In genomic region chr17:81159611-81160265, GRCh38 we compare ENCODE assay signal across 22 cellular contexts. TPM values are rescaled to one million over a fixed set of nuclear protein-coding genes. Genes with fewer than 3 reads are reported as not detected.
A peak's percentile ranks its signal among the peaks of the same experiment; 100 is the strongest.
DNase-seq lines count a peak whose midpoint lies in the region; ATAC-seq, FAIRE-seq and TF ChIP-seq lines count a peak whose summit lies in the region.
"Had no signal": no experiment of that assay in that cellular context is flagged by ENCODE, and none has a peak within 500 bp of the region (broad histone marks: within the 10 kb centered on the region; RNA-seq: fewer than 3 reads in every experiment).

No MANE protein-coding gene starts in this region.

- POLR2A ChIA-PET in HepG2 (lab: Yijun Ruan, JAX): no interaction called here

- no peak overlapping the region for H2AFZ ChIP-seq in HepG2 (ENCODE audit: low read length)
- H2AFZ ChIP-seq: hepatocyte had no signal

- TF ChIP-seq CTCF in right lobe of liver (IDR thresholded peaks at IDR 0.05): no peak
- TF ChIP-seq CTCF in HepG2 (CRISPR knock-in tag; IDR thresholded peaks at IDR 0.05): no peak
- no peak for TF ChIP-seq CTCF in right atrium auricular region (IDR thresholded peaks at IDR 0.05)
- no peak for TF ChIP-seq CTCF in foreskin fibroblast (IDR thresholded peaks at IDR 0.05; ENCODE audit: low read depth, low read length)

- no TSS peak for BruUV-seq in HepG2 (replicated peaks; lab: Mats Ljungman, UMichigan)

- H3K4me2 ChIP-seq in HepG2 (ENCODE audit: low read depth, low read length): no peak overlapping the region
- H3K4me2 ChIP-seq: hepatocyte had no signal

- TF ChIP-seq POLR2A in right lobe of liver (IDR thresholded peaks at IDR 0.05) (no peak), HepG2 (IDR thresholded peaks at IDR 0.05; ENCODE audit: insufficient read depth in 1 of 2, low read depth in 2 of 2, low read length in 2 of 2) (no peak)

- ATAC-seq in right lobe of liver: peak in 1 of 4 donors; percentile 2
- ATAC-seq in HepG2: no peak
- peak; percentile 4 for ATAC-seq in aorta (ENCODE audit: low FRiP score)

- DNase-seq in right lobe of liver (peak in 1 of 3 donors; percentile 24), HepG2 (ENCODE audit: low spot score) (no peak), right atrium auricular region (ENCODE audit: low spot score) (no peak), aorta (no peak), foreskin fibroblast (no peak), NCI-H2227 (lab: John Stamatoyannopoulos, UW; ENCODE audit: unreplicated experiment) (no peak)
- no peak for DNase-seq in stimulated activated CD4-positive, alpha-beta T cell treated with anti-CD3 and anti-CD28 coated beads, Interleukin-2, amount 100 ng/mL, for 24 hours
- DNase-seq: ACHN; DMS53; effector CD4-positive, alpha-beta T cell; Kasumi-1; NCI-H1048; NCI-H2081 treated with DMSO at 0.1 percent for 48 hours; NCI-H510A treated with DMSO at 0.1 percent for 48 hours; stimulated activated CD4-positive, alpha-beta T cell treated with anti-CD3 and anti-CD28 coated beads, Interleukin-1b, Interleukin-23, amount 100 ng/mL, for 48 hours; SW 1271 had no signal

- H3K9ac ChIP-seq in HepG2 (ENCODE audit: insufficient read depth, low read depth, low read length) (no peak overlapping the region), rectal smooth muscle tissue (ENCODE audit: low read length) (no peak overlapping the region)

- in situ Hi-C loops in HepG2 (cut with HindIII; ENCODE audit: extremely low pct_ligation_motif_present, low pct_unique_long_range_greater_than_20kb): no loop called here

- intact Hi-C loops in right lobe of liver (cut with DNase I) (no loop called here), HepG2 (cut with micrococcal nuclease; ENCODE audit: unreplicated experiment) (no loop called here), aorta (cut with DNase I) (no loop called here)

- H3K27ac ChIP-seq in right lobe of liver (peak overlapping the region in 2 of 3 donors; percentile 33 to 38), HepG2 (ENCODE audit: extremely low read length, insufficient read depth, low read length) (no peak overlapping the region), right atrium auricular region (peak overlapping the region in 1 of 2 donors; percentile 58), rectal smooth muscle tissue (ENCODE audit: low read depth, low read length) (no peak overlapping the region), aorta (ENCODE audit: low read depth in 1 of 2, low read length in 2 of 2) (no peak overlapping the region)
- H3K27ac ChIP-seq: hepatocyte had no signal

- no peak for FAIRE-seq in HepG2 (lab: Jason Lieb, UNC)
- FAIRE-seq: H54, keratinocyte had no signal

- TF ChIP-seq EP300 in HepG2 (IDR thresholded peaks at IDR 0.05; ENCODE audit: low read depth in 2 of 2, low read length in 2 of 2) (no peak), HepG2 (CRISPR knock-in tag; IDR thresholded peaks at IDR 0.05; ENCODE audit: borderline replicate concordance) (no peak)

- H3K9me3 ChIP-seq in right lobe of liver (no peaks in the 10 kb centered on the region), HepG2 (ENCODE audit: low read length) (no peaks in the 10 kb centered on the region), right atrium auricular region (no peaks in the 10 kb centered on the region), aorta (ENCODE audit: control insufficient read depth, low read length) (no peaks in the 10 kb centered on the region)

- H4K20me1 ChIP-seq in HepG2 (ENCODE audit: insufficient read depth, low read length): no peaks in the 10 kb centered on the region

- no CpG with 5 or more reads among the region's 25 CpGs for WGBS in right lobe of liver (ENCODE audit: insufficient coverage, low coverage, low lambda C conversion rate, missing lambda C conversion rate)
- WGBS in HepG2 (ENCODE audit: low lambda C conversion rate): 87% methylated on average over 11 of the region's 25 CpGs
- 77 to 81% methylated on average over 24 to 25 of the region's 25 CpGs for WGBS in aorta, 2 donors

- H3K4me3 ChIP-seq in right lobe of liver: peak overlapping the region; percentile 11 to 26 (median 16)
- no peak overlapping the region for H3K4me3 ChIP-seq in HepG2 (replicated peaks in 1 of 3; ENCODE audit: insufficient read depth in 1 of 3, low read depth in 2 of 3, low read length in 3 of 3)
- peak overlapping the region; percentile 38 to 46 for H3K4me3 ChIP-seq in right atrium auricular region
- H3K4me3 ChIP-seq in rectal smooth muscle tissue (ENCODE audit: low read length): peak overlapping the region; percentile 8
- no peak overlapping the region for H3K4me3 ChIP-seq in aorta (ENCODE audit: low read length in 2 of 2)
- H3K4me3 ChIP-seq in foreskin fibroblast (ENCODE audit: low read depth in 1 of 2, low read length in 2 of 2): no peak overlapping the region
- H3K4me3 ChIP-seq: hepatocyte had no signal

- TF ChIP-seq RAD21 in HepG2 (CRISPR knock-in tag; IDR thresholded peaks at IDR 0.05): no peak

- CTCF ChIA-PET in HepG2 (lab: Yijun Ruan, JAX; ENCODE audit: low intra/inter-chr PET ratio, low total read pairs): no interaction called here

- no peaks in the 10 kb centered on the region for H3K27me3 ChIP-seq in right lobe of liver
- H3K27me3 ChIP-seq in HepG2 (ENCODE audit: control insufficient read depth in 1 of 2, insufficient read depth in 2 of 2, low read length in 2 of 2): no peaks in the 10 kb centered on the region
- H3K27me3 ChIP-seq in right atrium auricular region: no peaks in the 10 kb centered on the region
- H3K27me3 ChIP-seq in rectal smooth muscle tissue (ENCODE audit: control insufficient read depth, insufficient read depth, low read length): peaks cover 7% of the 10 kb centered on the region
- H3K27me3 ChIP-seq in aorta (ENCODE audit: control insufficient read depth in 1 of 2, insufficient read depth in 2 of 2, low read length in 1 of 2): no peaks in the 10 kb centered on the region
- H3K27me3 ChIP-seq: hepatocyte had no signal

- H3K36me3 ChIP-seq in right lobe of liver (no peaks in the 10 kb centered on the region), HepG2 (replicated peaks in 1 of 2; ENCODE audit: control insufficient read depth in 1 of 2, insufficient read depth in 2 of 2, low read length in 2 of 2) (no peaks in the 10 kb centered on the region), right atrium auricular region (no peaks in the 10 kb centered on the region), rectal smooth muscle tissue (ENCODE audit: control insufficient read depth, insufficient read depth, low read length) (no peaks in the 10 kb centered on the region), aorta (ENCODE audit: control insufficient read depth in 1 of 2, insufficient read depth in 2 of 2, low read length in 1 of 2) (no peaks in the 10 kb centered on the region)

- H3K79me2 ChIP-seq in HepG2 (ENCODE audit: insufficient read depth, low read length): no peaks in the 10 kb centered on the region
- H3K79me2 ChIP-seq: hepatocyte had no signal

- H3K4me1 ChIP-seq in right lobe of liver (peaks cover 0 to under 1% (median 0%) of the 10 kb centered on the region in 4 donors), HepG2 (ENCODE audit: insufficient read depth, low read length) (peaks cover 17% of the 10 kb centered on the region), right atrium auricular region (peaks cover 0 to 15% of the 10 kb centered on the region in 2 donors), rectal smooth muscle tissue (ENCODE audit: control insufficient read depth, insufficient read depth, low read length) (no peaks in the 10 kb centered on the region), aorta (ENCODE audit: control insufficient read depth in 1 of 2, insufficient read depth in 2 of 2, low read length in 2 of 2) (no peaks in the 10 kb centered on the region)

RNA-seq across cellular contexts. Expression of gene PVALEF, which starts 5.6 kb away (rescaled TPM):
- total RNA-seq in right lobe of liver (not detected), HepG2 (2016; rRNA removed; fragmentation: Illumina TruSeq; extraction: Trizol) (0.18 TPM in 1 of 2 replicates, not detected in the other), right atrium auricular region (not detected), aorta (not detected)
- 0.40 and 0.53 TPM in 2 replicates for total RNA-seq in HepG2 (2016; cell fraction: cytosol; rRNA removed; fragmentation: Illumina TruSeq; extraction: Trizol; ENCODE audit: low read depth)
- 0.13 and 0.22 TPM in 2 replicates for total RNA-seq in HepG2 (2016; cell fraction: insoluble cytoplasmic fraction; rRNA removed; fragmentation: Illumina TruSeq; extraction: Trizol)
- total RNA-seq in HepG2 (2016; cell fraction: membrane; rRNA removed; fragmentation: Illumina TruSeq; extraction: Trizol): 0.25 and 0.28 TPM in 2 replicates
- total RNA-seq in HepG2 (2016; cell fraction: nucleus; rRNA removed; fragmentation: Illumina TruSeq; extraction: Trizol): 0.28 TPM in 1 of 2 replicates, not detected in the other
- polyA plus RNA-seq in HepG2 (2011; rRNA removed) (0.18 and 0.24 TPM in 2 replicates), aorta (not detected)
- polyA plus RNA-seq in HepG2 (2011; cell fraction: cytosol; rRNA removed): 0.11 TPM in 1 of 2 replicates, not detected in the other
- polyA plus RNA-seq in HepG2 (2011; cell fraction: nucleus; rRNA removed): 0.21 and 0.42 TPM in 2 replicates
- polyA plus RNA-seq in HepG2 (2012): not detected in 2 replicates
- polyA plus RNA-seq in HepG2 (2016; cell fraction: cytosol; fragmentation: Illumina TruSeq; extraction: Trizol; ENCODE audit: low read depth): 0.29 and 0.34 TPM in 2 replicates
- polyA plus RNA-seq in HepG2 (2016; cell fraction: insoluble cytoplasmic fraction; fragmentation: Illumina TruSeq; extraction: Trizol; ENCODE audit: low read depth): 0.39 and 0.44 TPM in 2 replicates
- polyA plus RNA-seq in HepG2 (2016; cell fraction: membrane; fragmentation: Illumina TruSeq; extraction: Trizol; ENCODE audit: low read depth): 0.14 and 0.19 TPM in 2 replicates
- 0.36 TPM in 1 of 2 replicates, not detected in the other for polyA plus RNA-seq in HepG2 (2016; cell fraction: nucleus; fragmentation: Illumina TruSeq; extraction: Trizol; ENCODE audit: insufficient read depth, low read depth)
- 0.09 and 0.18 TPM in 2 replicates for polyA minus RNA-seq in HepG2 (2011; rRNA and poly(A)+ RNA removed; ENCODE audit: low replicate concordance)
- not detected in 2 replicates for polyA minus RNA-seq in HepG2 (2011; cell fraction: cytosol; rRNA and poly(A)+ RNA removed)
- not detected in 2 replicates for polyA minus RNA-seq in HepG2 (2011; cell fraction: nucleus; rRNA and poly(A)+ RNA removed)
- total RNA-seq: CD4-positive, alpha-beta memory T cell; fibroblast of lung; hepatocyte had no signal
- polyA plus RNA-seq: CD4-positive, alpha-beta memory T cell; fibroblast of lung; keratinocyte had no signal

RNA-seq across cellular contexts. Expression of gene AATK, which starts 6.3 kb away (rescaled TPM):
- total RNA-seq in right lobe of liver (1 to 10 TPM in 2 of 6 experiments, under 1 TPM in 4; 0.31 to 1.2 (median 0.86) TPM), HepG2 (2016; rRNA removed; fragmentation: Illumina TruSeq; extraction: Trizol) (6.1 and 8.4 TPM in 2 replicates), right atrium auricular region (1 to 10 TPM; 5.4 to 6.5 TPM), aorta (10 to 100 TPM; 14.2 to 15.1 TPM)
- 1.5 and 2.0 TPM in 2 replicates for total RNA-seq in HepG2 (2016; cell fraction: cytosol; rRNA removed; fragmentation: Illumina TruSeq; extraction: Trizol; ENCODE audit: low read depth)
- total RNA-seq in HepG2 (2016; cell fraction: insoluble cytoplasmic fraction; rRNA removed; fragmentation: Illumina TruSeq; extraction: Trizol): 5.3 and 9.5 TPM in 2 replicates
- 2.9 and 3.0 TPM in 2 replicates for total RNA-seq in HepG2 (2016; cell fraction: membrane; rRNA removed; fragmentation: Illumina TruSeq; extraction: Trizol)
- total RNA-seq in HepG2 (2016; cell fraction: nucleus; rRNA removed; fragmentation: Illumina TruSeq; extraction: Trizol): 9.7 and 12.6 TPM in 2 replicates
- polyA plus RNA-seq in HepG2 (2011; rRNA removed) (2.9 and 5.2 TPM in 2 replicates), aorta (1 to 10 TPM; 2.9 to 4.0 TPM)
- 2.9 and 4.3 TPM in 2 replicates for polyA plus RNA-seq in HepG2 (2011; cell fraction: cytosol; rRNA removed)
- polyA plus RNA-seq in HepG2 (2011; cell fraction: nucleus; rRNA removed): 15.0 and 16.5 TPM in 2 replicates
- 4.4 and 8.0 TPM in 2 replicates for polyA plus RNA-seq in HepG2 (2012)
- 0.54 and 0.65 TPM in 2 replicates for polyA plus RNA-seq in HepG2 (2016; cell fraction: cytosol; fragmentation: Illumina TruSeq; extraction: Trizol; ENCODE audit: low read depth)
- polyA plus RNA-seq in HepG2 (2016; cell fraction: insoluble cytoplasmic fraction; fragmentation: Illumina TruSeq; extraction: Trizol; ENCODE audit: low read depth): 5.7 and 6.0 TPM in 2 replicates
- polyA plus RNA-seq in HepG2 (2016; cell fraction: membrane; fragmentation: Illumina TruSeq; extraction: Trizol; ENCODE audit: low read depth): 1.1 and 1.8 TPM in 2 replicates
- polyA plus RNA-seq in HepG2 (2016; cell fraction: nucleus; fragmentation: Illumina TruSeq; extraction: Trizol; ENCODE audit: insufficient read depth, low read depth): 14.7 and 18.3 TPM in 2 replicates
- polyA minus RNA-seq in HepG2 (2011; rRNA and poly(A)+ RNA removed; ENCODE audit: low replicate concordance): 20.3 and 42.0 TPM in 2 replicates
- 7.4 and 11.0 TPM in 2 replicates for polyA minus RNA-seq in HepG2 (2011; cell fraction: cytosol; rRNA and poly(A)+ RNA removed)
- 3.6 and 4.6 TPM in 2 replicates for polyA minus RNA-seq in HepG2 (2011; cell fraction: nucleus; rRNA and poly(A)+ RNA removed)

Comparison
In these comparisons a context has a peak if more than half of its experiments do, and no peak if none do; other contexts are left out.
1. H3K27ac ChIP-seq: peak in right lobe of liver (2 of 3); none in HepG2 (single experiment), rectal smooth muscle tissue (single experiment) and aorta (0 of 2).
2. H3K4me3 ChIP-seq: peak in right lobe of liver (3 of 3), right atrium auricular region (2 of 2) and rectal smooth muscle tissue (single experiment); none in HepG2 (0 of 3), aorta (0 of 2) and foreskin fibroblast (0 of 2).